1 cellular context compared by ENCODE assay signal in the genomic region with DNA sequence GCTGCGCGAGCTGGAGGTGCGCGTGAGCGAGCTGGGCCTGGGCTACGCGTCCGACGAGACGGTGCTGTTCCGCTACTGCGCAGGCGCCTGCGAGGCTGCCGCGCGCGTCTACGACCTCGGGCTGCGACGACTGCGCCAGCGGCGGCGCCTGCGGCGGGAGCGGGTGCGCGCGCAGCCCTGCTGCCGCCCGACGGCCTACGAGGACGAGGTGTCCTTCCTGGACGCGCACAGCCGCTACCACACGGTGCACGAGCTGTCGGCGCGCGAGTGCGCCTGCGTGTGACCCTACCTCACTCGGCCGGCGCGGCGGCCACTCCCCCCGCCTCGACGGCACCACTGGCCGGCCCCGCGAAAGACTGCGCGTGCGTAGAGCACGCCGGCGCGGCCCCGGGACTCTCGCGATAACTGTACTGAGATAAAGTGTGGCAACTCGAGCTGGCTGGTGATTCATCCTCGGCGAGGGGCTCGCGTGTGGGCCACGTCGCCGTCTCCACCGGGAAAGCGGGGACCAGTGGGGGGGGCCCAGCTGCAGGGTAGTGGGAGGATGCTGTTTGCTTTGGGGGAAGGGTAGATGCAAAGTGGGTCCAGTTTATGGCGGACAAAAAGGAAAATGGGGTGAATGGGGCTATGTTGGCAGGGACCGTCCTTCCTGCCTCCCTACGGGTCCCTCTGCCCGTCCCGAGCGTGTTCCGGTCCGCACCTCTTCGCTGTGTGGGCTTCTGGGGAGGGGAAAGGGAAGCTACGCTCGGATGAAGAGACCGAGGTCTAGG.
TF ChIP-seq lines count a peak whose summit lies in the region.

No MANE protein-coding gene starts in this region.

TF ChIP-seq in HepG2, 621 proteins besides CTCF, POLR2A, EP300 and RAD21 (continued from another document and continues in another):
- TF ChIP-seq, protein P1, sequence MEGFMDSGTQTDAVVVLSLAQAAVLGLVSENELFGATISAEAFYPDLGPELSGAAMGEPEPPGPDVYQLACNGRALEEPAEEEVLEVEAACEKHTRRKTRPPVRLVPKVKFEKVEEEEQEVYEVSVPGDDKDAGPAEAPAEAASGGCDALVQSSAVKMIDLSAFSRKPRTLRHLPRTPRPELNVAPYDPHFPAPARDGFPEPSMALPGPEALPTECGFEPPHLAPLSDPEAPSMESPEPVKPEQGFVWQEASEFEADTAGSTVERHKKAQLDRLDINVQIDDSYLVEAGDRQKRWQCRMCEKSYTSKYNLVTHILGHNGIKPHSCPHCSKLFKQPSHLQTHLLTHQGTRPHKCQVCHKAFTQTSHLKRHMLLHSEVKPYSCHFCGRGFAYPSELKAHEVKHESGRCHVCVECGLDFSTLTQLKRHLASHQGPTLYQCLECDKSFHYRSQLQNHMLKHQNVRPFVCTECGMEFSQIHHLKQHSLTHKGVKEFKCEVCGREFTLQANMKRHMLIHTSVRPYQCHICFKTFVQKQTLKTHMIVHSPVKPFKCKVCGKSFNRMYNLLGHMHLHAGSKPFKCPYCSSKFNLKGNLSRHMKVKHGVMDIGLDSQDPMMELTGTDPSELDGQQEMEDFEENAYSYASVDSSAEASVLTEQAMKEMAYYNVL (CRISPR knock-in tag; IDR thresholded peaks at IDR 0.05; ENCODE audit: borderline replicate concordance): peak; percentile 75; the same call in 1 of the 2 replicates
- TF ChIP-seq MIER2 (CRISPR knock-in tag; IDR thresholded peaks at IDR 0.05) (peak; percentile 18; the same call in 1 of the 2 replicates), ZFP62 (CRISPR knock-in tag; IDR thresholded peaks at IDR 0.05) (no peak), HOXA7 (CRISPR knock-in tag; IDR thresholded peaks at IDR 0.05) (no peak), JUND (CRISPR knock-in tag; IDR thresholded peaks at IDR 0.05) (peak; percentile 97), SALL1 (CRISPR knock-in tag; IDR thresholded peaks at IDR 0.05) (peak; percentile 90), ZNF652 (CRISPR knock-in tag; IDR thresholded peaks at IDR 0.05; ENCODE audit: borderline replicate concordance, low read depth) (no peak), ZNF251 (CRISPR knock-in tag; IDR thresholded peaks at IDR 0.05) (no peak; the same call in 1 of the 2 replicates), ZNF235 (CRISPR knock-in tag; IDR thresholded peaks at IDR 0.05; ENCODE audit: borderline replicate concordance) (peak; percentile 87; the same call in 1 of the 2 replicates), RFX1 (IDR thresholded peaks at IDR 0.05) (no peak), ZNF232 (CRISPR knock-in tag; IDR thresholded peaks at IDR 0.05; ENCODE audit: borderline replicate concordance) (no peak; the same call in 1 of the 2 replicates), NCOR1 (IDR thresholded peaks at IDR 0.05; ENCODE audit: borderline replicate concordance, low read length) (no peak), NCOA1 (CRISPR knock-in tag; IDR thresholded peaks at IDR 0.05) (no peak), RXRB (CRISPR knock-in tag; IDR thresholded peaks at IDR 0.05; ENCODE audit: borderline replicate concordance) (peak; percentile 84), ZEB1 (IDR thresholded peaks at IDR 0.05; ENCODE audit: insufficient replicate concordance, low read depth) (peak; percentile 48), KLF9 (CRISPR knock-in tag; IDR thresholded peaks at IDR 0.05; ENCODE audit: low read depth) (0 out of 2 replicates have a peak, but pooled peaks have one; percentile 85), ZNF296 (CRISPR knock-in tag; conservative IDR thresholded peaks at IDR 0.05) (no peak), SRY (CRISPR knock-in tag; IDR thresholded peaks at IDR 0.05) (peak; percentile 82; the same call in 1 of the 2 replicates), SOX13 (IDR thresholded peaks at IDR 0.05) (peak; percentile 73; the same call in 1 of the 2 replicates), SOX13 (CRISPR knock-in tag; conservative IDR thresholded peaks at IDR 0.05 in 1 of 2, IDR thresholded peaks at IDR 0.05 in 1 of 2) (0 out of 4 replicates have a peak, but pooled peaks of 1 of the 2 experiments have one; percentile 20), ZNF563 (CRISPR knock-in tag; IDR thresholded peaks at IDR 0.05) (peak; percentile 92; the same call in 1 of the 2 replicates), ZNF136 (CRISPR knock-in tag; IDR thresholded peaks at IDR 0.05; ENCODE audit: low read depth) (0 out of 2 replicates have a peak, but pooled peaks have one; percentile 48), ARNTL (CRISPR knock-in tag; IDR thresholded peaks at IDR 0.05) (peak; percentile 67; the same call in 1 of the 2 replicates), ZNF775 (CRISPR knock-in tag; IDR thresholded peaks at IDR 0.05; ENCODE audit: borderline replicate concordance) (no peak), ZBTB1 (CRISPR knock-in tag; IDR thresholded peaks at IDR 0.05; ENCODE audit: borderline replicate concordance) (0 out of 2 replicates have a peak, but pooled peaks have one; percentile 41), HNRNPH1 (optimal IDR thresholded peaks at IDR 0.05; ENCODE audit: low read depth, low read length) (peak; percentile 72), HMGA1 (CRISPR knock-in tag; conservative IDR thresholded peaks at IDR 0.05) (no peak), ZNF772 (CRISPR knock-in tag; IDR thresholded peaks at IDR 0.05) (peak; percentile 95), HMG20A (CRISPR knock-in tag; IDR thresholded peaks at IDR 0.05; ENCODE audit: borderline replicate concordance) (peak; percentile 20; the same call in 1 of the 2 replicates), TEAD3 (CRISPR knock-in tag; optimal IDR thresholded peaks at IDR 0.05; ENCODE audit: borderline replicate concordance) (peak; percentile 70), ZSCAN9 (CRISPR knock-in tag; IDR thresholded peaks at IDR 0.05; ENCODE audit: borderline replicate concordance) (peak; percentile 36; the same call in 1 of the 2 replicates), ZNF605 (CRISPR knock-in tag; IDR thresholded peaks at IDR 0.05) (peak; percentile 73), RFX5 (IDR thresholded peaks at IDR 0.05; ENCODE audit: low read depth, low read length) (no peak), SRSF1 (optimal IDR thresholded peaks at IDR 0.05; ENCODE audit: low read depth, low read length) (no peak), PHF21A (CRISPR knock-in tag; IDR thresholded peaks at IDR 0.05) (peak; percentile 61; the same call in 1 of the 2 replicates), SP2 (CRISPR knock-in tag; IDR thresholded peaks at IDR 0.05) (no peak), MAFF (IDR thresholded peaks at IDR 0.05; ENCODE audit: low read depth, low read length) (no peak), TSC22D2 (CRISPR knock-in tag; IDR thresholded peaks at IDR 0.05; ENCODE audit: borderline replicate concordance) (peak; percentile 92), DMAP1 (CRISPR knock-in tag; IDR thresholded peaks at IDR 0.05) (peak; percentile 79; the same call in 1 of the 2 replicates), ZNF549 (CRISPR knock-in tag; IDR thresholded peaks at IDR 0.05) (no peak), TBP (CRISPR knock-in tag; IDR thresholded peaks at IDR 0.05) (peak; percentile 54; the same call in 1 of the 2 replicates), ZFY (CRISPR knock-in tag; IDR thresholded peaks at IDR 0.05) (peak; percentile 81), PITX1 (CRISPR knock-in tag; IDR thresholded peaks at IDR 0.05) (peak; percentile 47; the same call in 1 of the 2 replicates), BCL6 (CRISPR knock-in tag; IDR thresholded peaks at IDR 0.05) (no peak), TRIM24 (CRISPR knock-in tag; IDR thresholded peaks at IDR 0.05) (no peak), NKX3-1 (CRISPR knock-in tag; IDR thresholded peaks at IDR 0.05) (no peak), CBX2 (IDR thresholded peaks at IDR 0.05; ENCODE audit: low read depth, low read length) (no peak), CBX2 (CRISPR knock-in tag; IDR thresholded peaks at IDR 0.05; ENCODE audit: low read depth) (no peak), HNRNPUL1 (IDR thresholded peaks at IDR 0.05; ENCODE audit: low read depth, low read length) (0 out of 2 replicates have a peak, but pooled peaks have one; percentile 47), HIVEP1 (CRISPR knock-in tag; IDR thresholded peaks at IDR 0.05) (peak; percentile 56; the same call in 1 of the 2 replicates), YEATS2 (CRISPR knock-in tag; IDR thresholded peaks at IDR 0.05; ENCODE audit: borderline replicate concordance) (peak; percentile 93), ZNF253 (CRISPR knock-in tag; IDR thresholded peaks at IDR 0.05; ENCODE audit: borderline replicate concordance) (no peak), ATF7-NPFF (CRISPR knock-in tag; IDR thresholded peaks at IDR 0.05; ENCODE audit: low read depth) (peak; percentile 83; the same call in 1 of the 2 replicates), ETV5 (CRISPR knock-in tag; IDR thresholded peaks at IDR 0.05; ENCODE audit: borderline replicate concordance) (0 out of 2 replicates have a peak, but pooled peaks have one; percentile 23), MAF1 (CRISPR knock-in tag; IDR thresholded peaks at IDR 0.05; ENCODE audit: borderline replicate concordance) (no peak), ZNF839 (CRISPR knock-in tag; IDR thresholded peaks at IDR 0.05; ENCODE audit: borderline replicate concordance) (0 out of 2 replicates have a peak, but pooled peaks have one; percentile 66)
- TF ChIP-seq, protein P2, sequence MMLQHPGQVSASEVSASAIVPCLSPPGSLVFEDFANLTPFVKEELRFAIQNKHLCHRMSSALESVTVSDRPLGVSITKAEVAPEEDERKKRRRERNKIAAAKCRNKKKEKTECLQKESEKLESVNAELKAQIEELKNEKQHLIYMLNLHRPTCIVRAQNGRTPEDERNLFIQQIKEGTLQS (CRISPR knock-in tag; IDR thresholded peaks at IDR 0.05): peak; percentile 90
- TF ChIP-seq, protein P3, sequence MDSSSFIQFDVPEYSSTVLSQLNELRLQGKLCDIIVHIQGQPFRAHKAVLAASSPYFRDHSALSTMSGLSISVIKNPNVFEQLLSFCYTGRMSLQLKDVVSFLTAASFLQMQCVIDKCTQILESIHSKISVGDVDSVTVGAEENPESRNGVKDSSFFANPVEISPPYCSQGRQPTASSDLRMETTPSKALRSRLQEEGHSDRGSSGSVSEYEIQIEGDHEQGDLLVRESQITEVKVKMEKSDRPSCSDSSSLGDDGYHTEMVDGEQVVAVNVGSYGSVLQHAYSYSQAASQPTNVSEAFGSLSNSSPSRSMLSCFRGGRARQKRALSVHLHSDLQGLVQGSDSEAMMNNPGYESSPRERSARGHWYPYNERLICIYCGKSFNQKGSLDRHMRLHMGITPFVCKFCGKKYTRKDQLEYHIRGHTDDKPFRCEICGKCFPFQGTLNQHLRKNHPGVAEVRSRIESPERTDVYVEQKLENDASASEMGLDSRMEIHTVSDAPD (CRISPR knock-in tag; IDR thresholded peaks at IDR 0.05): peak; percentile 69; the same call in 1 of the 2 replicates
- TF ChIP-seq, protein P4, sequence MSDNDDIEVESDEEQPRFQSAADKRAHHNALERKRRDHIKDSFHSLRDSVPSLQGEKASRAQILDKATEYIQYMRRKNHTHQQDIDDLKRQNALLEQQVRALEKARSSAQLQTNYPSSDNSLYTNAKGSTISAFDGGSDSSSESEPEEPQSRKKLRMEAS (IDR thresholded peaks at IDR 0.05): peak; percentile 80
- TF ChIP-seq, protein P5, sequence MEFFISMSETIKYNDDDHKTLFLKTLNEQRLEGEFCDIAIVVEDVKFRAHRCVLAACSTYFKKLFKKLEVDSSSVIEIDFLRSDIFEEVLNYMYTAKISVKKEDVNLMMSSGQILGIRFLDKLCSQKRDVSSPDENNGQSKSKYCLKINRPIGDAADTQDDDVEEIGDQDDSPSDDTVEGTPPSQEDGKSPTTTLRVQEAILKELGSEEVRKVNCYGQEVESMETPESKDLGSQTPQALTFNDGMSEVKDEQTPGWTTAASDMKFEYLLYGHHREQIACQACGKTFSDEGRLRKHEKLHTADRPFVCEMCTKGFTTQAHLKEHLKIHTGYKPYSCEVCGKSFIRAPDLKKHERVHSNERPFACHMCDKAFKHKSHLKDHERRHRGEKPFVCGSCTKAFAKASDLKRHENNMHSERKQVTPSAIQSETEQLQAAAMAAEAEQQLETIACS (CRISPR knock-in tag; IDR thresholded peaks at IDR 0.05): peak; percentile 94
- TF ChIP-seq, protein P6, sequence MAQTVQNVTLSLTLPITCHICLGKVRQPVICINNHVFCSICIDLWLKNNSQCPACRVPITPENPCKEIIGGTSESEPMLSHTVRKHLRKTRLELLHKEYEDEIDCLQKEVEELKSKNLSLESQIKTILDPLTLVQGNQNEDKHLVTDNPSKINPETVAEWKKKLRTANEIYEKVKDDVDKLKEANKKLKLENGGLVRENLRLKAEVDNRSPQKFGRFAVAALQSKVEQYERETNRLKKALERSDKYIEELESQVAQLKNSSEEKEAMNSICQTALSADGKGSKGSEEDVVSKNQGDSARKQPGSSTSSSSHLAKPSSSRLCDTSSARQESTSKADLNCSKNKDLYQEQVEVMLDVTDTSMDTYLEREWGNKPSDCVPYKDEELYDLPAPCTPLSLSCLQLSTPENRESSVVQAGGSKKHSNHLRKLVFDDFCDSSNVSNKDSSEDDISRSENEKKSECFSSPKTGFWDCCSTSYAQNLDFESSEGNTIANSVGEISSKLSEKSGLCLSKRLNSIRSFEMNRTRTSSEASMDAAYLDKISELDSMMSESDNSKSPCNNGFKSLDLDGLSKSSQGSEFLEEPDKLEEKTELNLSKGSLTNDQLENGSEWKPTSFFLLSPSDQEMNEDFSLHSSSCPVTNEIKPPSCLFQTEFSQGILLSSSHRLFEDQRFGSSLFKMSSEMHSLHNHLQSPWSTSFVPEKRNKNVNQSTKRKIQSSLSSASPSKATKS (CRISPR knock-in tag; IDR thresholded peaks at IDR 0.05): no peak
- TF ChIP-seq, protein P7, sequence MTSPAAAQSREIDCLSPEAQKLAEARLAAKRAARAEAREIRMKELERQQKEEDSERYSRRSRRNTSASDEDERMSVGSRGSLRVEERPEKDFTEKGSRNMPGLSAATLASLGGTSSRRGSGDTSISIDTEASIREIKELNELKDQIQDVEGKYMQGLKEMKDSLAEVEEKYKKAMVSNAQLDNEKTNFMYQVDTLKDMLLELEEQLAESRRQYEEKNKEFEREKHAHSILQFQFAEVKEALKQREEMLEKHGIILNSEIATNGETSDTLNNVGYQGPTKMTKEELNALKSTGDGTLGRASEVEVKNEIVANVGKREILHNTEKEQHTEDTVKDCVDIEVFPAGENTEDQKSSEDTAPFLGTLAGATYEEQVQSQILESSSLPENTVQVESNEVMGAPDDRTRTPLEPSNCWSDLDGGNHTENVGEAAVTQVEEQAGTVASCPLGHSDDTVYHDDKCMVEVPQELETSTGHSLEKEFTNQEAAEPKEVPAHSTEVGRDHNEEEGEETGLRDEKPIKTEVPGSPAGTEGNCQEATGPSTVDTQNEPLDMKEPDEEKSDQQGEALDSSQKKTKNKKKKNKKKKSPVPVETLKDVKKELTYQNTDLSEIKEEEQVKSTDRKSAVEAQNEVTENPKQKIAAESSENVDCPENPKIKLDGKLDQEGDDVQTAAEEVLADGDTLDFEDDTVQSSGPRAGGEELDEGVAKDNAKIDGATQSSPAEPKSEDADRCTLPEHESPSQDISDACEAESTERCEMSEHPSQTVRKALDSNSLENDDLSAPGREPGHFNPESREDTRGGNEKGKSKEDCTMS (CRISPR knock-in tag; conservative IDR thresholded peaks at IDR 0.05): no peak
- TF ChIP-seq, protein P8, sequence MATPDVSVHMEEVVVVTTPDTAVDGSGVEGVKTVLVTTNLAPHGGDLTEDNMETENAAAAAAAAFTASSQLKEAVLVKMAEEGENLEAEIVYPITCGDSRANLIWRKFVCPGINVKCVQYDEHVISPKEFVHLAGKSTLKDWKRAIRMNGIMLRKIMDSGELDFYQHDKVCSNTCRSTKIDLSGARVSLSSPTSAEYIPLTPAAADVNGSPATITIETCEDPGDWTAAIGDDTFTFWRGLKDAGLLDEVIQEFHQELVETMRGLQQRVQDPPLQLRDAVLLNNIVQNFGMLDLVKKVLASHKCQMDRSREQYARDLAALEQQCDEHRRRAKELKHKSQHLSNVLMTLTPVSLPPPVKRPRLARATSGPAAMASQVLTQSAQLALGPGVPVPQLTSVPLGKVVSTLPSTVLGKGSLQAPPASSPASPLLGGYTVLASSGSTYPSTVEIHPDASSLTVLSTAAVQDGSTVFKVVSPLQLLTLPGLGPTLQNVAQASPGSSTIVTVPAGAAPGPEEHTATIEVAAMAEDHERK (CRISPR knock-in tag; IDR thresholded peaks at IDR 0.05; ENCODE audit: low read depth): peak; percentile 55; the same call in 1 of the 2 replicates
